14 cellular contexts compared by ENCODE assay signal in genomic region chrX:136201601-136202000, GRCh38. TPM values are rescaled to one million over a fixed set of nuclear protein-coding genes. Genes with fewer than 3 reads are reported as not detected.
DNase-seq lines count a peak whose midpoint lies in the region; ATAC-seq and TF ChIP-seq lines count a peak whose summit lies in the region.
"Had no signal": no experiment of that assay in that cellular context is flagged by ENCODE, and none has a peak within 500 bp of the region (broad histone marks: within the 10 kb centered on the region; RNA-seq: fewer than 3 reads in every experiment).

No MANE protein-coding gene starts in this region.

- no peak for ATAC-seq in Right ventricle myocardium superior (ENCODE audit: poor library complexity)
- ATAC-seq: A549 had no signal

- H3K36me3 ChIP-seq in right atrium auricular region (peaks cover 35% of the 10 kb centered on the region), esophagus squamous epithelium (no peaks in the 10 kb centered on the region), skeletal muscle tissue (ENCODE audit: control insufficient read depth in 3 of 3, insufficient read depth in 3 of 3, low read length in 3 of 3) (peaks cover 19 to 34% (median 26%) of the 10 kb centered on the region in 3 donors), vagina (no peaks in the 10 kb centered on the region)

- no peak for DNase-seq in right atrium auricular region (ENCODE audit: low spot score)
- DNase-seq in Right ventricle myocardium superior, result no peak
- no peak for DNase-seq in esophagus squamous epithelium (lab: John Stamatoyannopoulos, UW)
- no peak for DNase-seq in vagina (ENCODE audit: extremely low spot score in 2 of 2)
- no peak for DNase-seq in OCI-M1 (lab: John Stamatoyannopoulos, UW)
- DNase-seq in central memory CD4-positive, alpha-beta T cell, result no peak
- DNase-seq in GM20000 (ENCODE audit: low spot score), result no peak
- DNase-seq: DMS53, GM23248, NCI-H446, NCI-H748 treated with DMSO at 0.1 percent for 48 hours, PC-9 had no signal

- 67 to 76% methylated on average over 3 to 5 of the region's 5 CpGs for WGBS in esophagus squamous epithelium, 2 donors

- no peaks in the 10 kb centered on the region for H3K27me3 ChIP-seq in right atrium auricular region
- H3K27me3 ChIP-seq in esophagus squamous epithelium, result no peaks in the 10 kb centered on the region
- no peaks in the 10 kb centered on the region for H3K27me3 ChIP-seq in skeletal muscle tissue (ENCODE audit: control insufficient read depth in 3 of 3, insufficient read depth in 3 of 3, low read length in 3 of 3)
- no peaks in the 10 kb centered on the region for H3K27me3 ChIP-seq in vagina

- TF ChIP-seq POLR2A in esophagus squamous epithelium (IDR thresholded peaks at IDR 0.05), result no peak
- TF ChIP-seq POLR2A in vagina (IDR thresholded peaks at IDR 0.05), result no peak

- TF ChIP-seq CTCF in right atrium auricular region (IDR thresholded peaks at IDR 0.05), result no peak
- TF ChIP-seq CTCF in esophagus squamous epithelium (IDR thresholded peaks at IDR 0.05), result no peak
- no peak for TF ChIP-seq CTCF in vagina (IDR thresholded peaks at IDR 0.05)
- TF ChIP-seq CTCF in GM20000 (IDR thresholded peaks at IDR 0.05; ENCODE audit: extremely low read depth, missing control alignments), result no peak

- no peaks in the 10 kb centered on the region for H3K9me3 ChIP-seq in right atrium auricular region
- H3K9me3 ChIP-seq in esophagus squamous epithelium, result no peaks in the 10 kb centered on the region
- no peaks in the 10 kb centered on the region for H3K9me3 ChIP-seq in skeletal muscle tissue (ENCODE audit: control insufficient read depth in 3 of 3, low read length in 3 of 3)
- H3K9me3 ChIP-seq in vagina, result no peaks in the 10 kb centered on the region
- H3K9me3 ChIP-seq: A549 had no signal

- H3K4me1 ChIP-seq in right atrium auricular region, result peaks cover 0 to 46% of the 10 kb centered on the region in 2 donors
- peaks cover 0 to 19% (median 18%) of the 10 kb centered on the region in 3 donors for H3K4me1 ChIP-seq in esophagus squamous epithelium
- H3K4me1 ChIP-seq in skeletal muscle tissue (ENCODE audit: control insufficient read depth in 3 of 3, insufficient read depth in 3 of 3, low read length in 3 of 3), result peaks cover 25 to 36% (median 25%) of the 10 kb centered on the region in 3 donors
- peaks cover 31% of the 10 kb centered on the region for H3K4me1 ChIP-seq in vagina

- H3K4me3 ChIP-seq in right atrium auricular region (peak overlapping the region in 1 of 2 donors; percentile 40), esophagus squamous epithelium (peak overlapping the region in 3 of 4 donors; percentile 17 to 48 (median 29)), skeletal muscle tissue (ENCODE audit: low read length in 3 of 3) (peak overlapping the region; percentile 62 to 74 (median 65)), vagina (peak overlapping the region; percentile 17 to 33)
- H3K4me3 ChIP-seq: A549, GM23248, PC-9 had no signal

- peak overlapping the region in 2 of 3 donors; percentile 52 to 68 for H3K9ac ChIP-seq in skeletal muscle tissue (ENCODE audit: low read depth in 1 of 3, low read length in 3 of 3)
- H3K9ac ChIP-seq: GM23248 had no signal

- intact Hi-C loops in Right ventricle myocardium superior (cut with DNase I) (loop anchor here (10.0 kb wide), 1 partner anchor 53 kb away; the partner anchor contains the start of gene MAP7D3), esophagus squamous epithelium (cut with DNase I) (no loop called here), vagina (cut with DNase I) (no loop called here)

- peak overlapping the region; percentile 40 to 84 for H3K27ac ChIP-seq in right atrium auricular region
- H3K27ac ChIP-seq in esophagus squamous epithelium, result peak overlapping the region; percentile 30 to 85 (median 74)
- peak overlapping the region; percentile 98 for H3K27ac ChIP-seq in skeletal muscle tissue (ENCODE audit: low read depth, low read length)
- peak overlapping the region; percentile 65 for H3K27ac ChIP-seq in vagina
- H3K27ac ChIP-seq: PC-9 had no signal

RNA-seq across cellular contexts. Expression of gene MAP7D3, which starts 49.6 kb away (rescaled TPM):
- total RNA-seq in right atrium auricular region (10 to 100 TPM; 10.8 to 13.4 TPM), Right ventricle myocardium superior (11.4 TPM), esophagus squamous epithelium (10 to 100 TPM in 1 of 4 donors, 1 to 10 TPM in 3; 1.3 to 11.8 (median 6.4) TPM), skeletal muscle tissue (6.3 TPM), vagina (15.0 TPM)

RNA-seq across cellular contexts. Expression of gene FHL1, which starts 54.3 kb away (rescaled TPM):
- total RNA-seq in right atrium auricular region (1,000 to 10,000 TPM in 1 of 2 donors, 100 to 1,000 TPM in 1; 869 to 2,468 TPM), Right ventricle myocardium superior (808 TPM), esophagus squamous epithelium (100 to 1,000 TPM in 2 of 4 donors, 10 to 100 TPM in 2; 17.1 to 509 (median 70.4) TPM), skeletal muscle tissue (888 TPM), vagina (337 TPM)
